In genomic region chr10:99827906-99828305, GRCh38 we compare ENCODE assay signal across 26 cellular contexts. TPM values are rescaled to one million over a fixed set of nuclear protein-coding genes. Genes with fewer than 3 reads are reported as not detected.
DNase-seq lines count a peak whose midpoint lies in the region; ATAC-seq and TF ChIP-seq lines count a peak whose summit lies in the region.
"Had no signal": no experiment of that assay in that cellular context is flagged by ENCODE, and none has a peak within 500 bp of the region (broad histone marks: within the 10 kb centered on the region; RNA-seq: fewer than 3 reads in every experiment).

No MANE protein-coding gene starts in this region.

- H2BK5ac ChIP-seq in mesenchymal stem cell (ENCODE audit: low read depth, low read length, poor library complexity, severe bottlenecking), result no peak overlapping the region

- no peak for TF ChIP-seq CTCF in HFF-Myc (IDR thresholded peaks at IDR 0.05; ENCODE audit: low read depth, low read length, missing control alignments)
- no peak for TF ChIP-seq CTCF in GM13977 (IDR thresholded peaks at IDR 0.05; ENCODE audit: extremely low read depth, insufficient read depth, missing control alignments)

- no peak overlapping the region for H4K8ac ChIP-seq in mesenchymal stem cell (ENCODE audit: low read length)

- no peak overlapping the region for H3K9ac ChIP-seq in mesenchymal stem cell (ENCODE audit: low read length)
- H3K9ac ChIP-seq: parathyroid adenoma had no signal

- no peak overlapping the region for H3K14ac ChIP-seq in mesenchymal stem cell (ENCODE audit: low read length in 2 of 2)

- H2BK15ac ChIP-seq in mesenchymal stem cell (ENCODE audit: low read depth, poor library complexity, severe bottlenecking), result no peak overlapping the region

- H3K23ac ChIP-seq in mesenchymal stem cell (ENCODE audit: low read length in 2 of 2), result no peak overlapping the region

- in situ Hi-C loops in GM13977 (cut with MboI; ENCODE audit: low pct_unique_long_range_greater_than_20kb, low sequenced_read_pairs, unreplicated experiment), result no loop called here

- 100% methylated on average over 1 of the region's 6 CpGs for WGBS in mesenchymal stem cell

- peaks cover 0 to 9% of the 10 kb centered on the region in 2 experiments for H3K36me3 ChIP-seq in mesenchymal stem cell (ENCODE audit: control insufficient read depth in 1 of 2, insufficient read depth in 2 of 2, low read depth in 1 of 2, low read length in 2 of 2)
- H3K36me3 ChIP-seq: esophagus muscularis mucosa, left ventricle myocardium inferior, thoracic aorta had no signal

- H3K79me1 ChIP-seq in mesenchymal stem cell (replicated peaks; ENCODE audit: low read length, poor library complexity, severe bottlenecking), result no peaks in the 10 kb centered on the region

- no peak overlapping the region for H4K91ac ChIP-seq in mesenchymal stem cell (ENCODE audit: low read length)

- no peak for ATAC-seq in GM18907 (IDR thresholded peaks at IDR 0.05; ENCODE audit: unreplicated experiment)
- ATAC-seq: activated naive CD4-positive, alpha-beta T cell treated with anti-CD3 and anti-CD28 coated beads, Interleukin-2, amount 50 U/mL, for 72 hours had no signal

- no peak overlapping the region for H3K4ac ChIP-seq in mesenchymal stem cell (ENCODE audit: low read depth in 1 of 2, low read length in 2 of 2)

- peaks cover 0 to 6% of the 10 kb centered on the region in 2 experiments for H3K27me3 ChIP-seq in mesenchymal stem cell (ENCODE audit: control insufficient read depth in 1 of 2, insufficient read depth in 1 of 2, low read length in 2 of 2)
- H3K27me3 ChIP-seq: esophagus muscularis mucosa had no signal

- H3K4me1 ChIP-seq in mesenchymal stem cell (ENCODE audit: control insufficient read depth, insufficient read depth, low read depth, low read length), result no peaks in the 10 kb centered on the region
- H3K4me1 ChIP-seq: Caco-2, esophagus muscularis mucosa, left ventricle myocardium inferior, parathyroid adenoma had no signal

- no peak overlapping the region for H2AFZ ChIP-seq in mesenchymal stem cell (ENCODE audit: low read depth, low read length)
- H2AFZ ChIP-seq: parathyroid adenoma had no signal

- peaks cover 4% of the 10 kb centered on the region for H3K9me3 ChIP-seq in mesenchymal stem cell (ENCODE audit: control insufficient read depth, low read length)
- H3K9me3 ChIP-seq: Caco-2, esophagus muscularis mucosa, left ventricle myocardium inferior, thoracic aorta had no signal

- no peak overlapping the region for H2AK5ac ChIP-seq in mesenchymal stem cell (ENCODE audit: low read length, severe bottlenecking)

- no peak overlapping the region for H3K4me3 ChIP-seq in HFF-Myc (replicated peaks; ENCODE audit: low read depth, low read length)
- H3K4me3 ChIP-seq in mesenchymal stem cell (ENCODE audit: insufficient read depth in 1 of 2, low read depth in 1 of 2, low read length in 2 of 2), result no peak overlapping the region
- H3K4me3 ChIP-seq: esophagus muscularis mucosa, left ventricle myocardium inferior, skin epidermis, thoracic aorta had no signal

- H2BK12ac ChIP-seq in mesenchymal stem cell (ENCODE audit: low read length in 2 of 2), result no peak overlapping the region

- peak; percentile 54 for DNase-seq in HFF-Myc (ENCODE audit: extremely low read depth, low read depth)
- DNase-seq in amniotic epithelial cell (ENCODE audit: low read depth), result peak; percentile 86
- DNase-seq in fibroblast of gingiva (ENCODE audit: low read depth), result peak; percentile 78
- peak; percentile 66 for DNase-seq in mesenchymal stem cell
- no peak for DNase-seq in GM13977 (ENCODE audit: low spot score)
- DNase-seq in effector CD4-positive, alpha-beta T cell, result no peak
- no peak for DNase-seq in stimulated activated CD4-positive, alpha-beta T cell treated with anti-CD3 and anti-CD28 coated beads, Interleukin-2, amount 100 ng/mL, for 24 hours
- DNase-seq: activated effector memory CD4-positive, alpha-beta T cell treated with Interleukin-2 at 50 U/mL for 16 hours; aorta; Caco-2; DMS53; GF-D8; glutamatergic neuron; left ventricle myocardium inferior; mesendoderm; NCI-H2107; NCI-H446; NCI-H748 treated with DMSO at 0.1 percent for 48 hours; retina; SHP77 treated with DMSO at 0.1 percent for 48 hours had no signal

- H3K27ac ChIP-seq in mesenchymal stem cell (ENCODE audit: low read length, poor library complexity, severe bottlenecking), result no peak overlapping the region
- H3K27ac ChIP-seq: esophagus muscularis mucosa, left ventricle myocardium inferior, parathyroid adenoma, skin epidermis, thoracic aorta had no signal

- no peak overlapping the region for H3K18ac ChIP-seq in mesenchymal stem cell (ENCODE audit: low read depth in 1 of 2, low read length in 2 of 2)

- no peak overlapping the region for H3K4me2 ChIP-seq in mesenchymal stem cell (ENCODE audit: low read length, poor library complexity, severe bottlenecking)

- H2BK120ac ChIP-seq in mesenchymal stem cell (ENCODE audit: low read depth, low read length), result no peak overlapping the region

RNA-seq across cellular contexts. Expression of gene ABCC2, which starts 45.5 kb away (rescaled TPM):
- 0.58 TPM for polyA plus RNA-seq in mesenchymal stem cell (2013, experiment 1 of 2)
- polyA plus RNA-seq in mesenchymal stem cell (2013, experiment 2 of 2), result 0.42 TPM

Comparison
In these comparisons a context has a peak if more than half of its experiments do, and no peak if none do; other contexts are left out.
1. DNase-seq: peak in HFF-Myc (single experiment), amniotic epithelial cell (single experiment), fibroblast of gingiva (single experiment) and mesenchymal stem cell (single experiment); none in GM13977 (single experiment), effector CD4-positive, alpha-beta T cell (single experiment) and stimulated activated CD4-positive, alpha-beta T cell treated with anti-CD3 and anti-CD28 coated beads, Interleukin-2, amount 100 ng/mL, for 24 hours (0 of 2).